In genomic region chr5:134465856-134466240, GRCh38 we compare ENCODE assay signal across 8 cellular contexts. TPM values are rescaled to one million over a fixed set of nuclear protein-coding genes. Genes with fewer than 3 reads are reported as not detected.
DNase-seq lines count a peak whose midpoint lies in the region; TF ChIP-seq lines count a peak whose summit lies in the region.

No MANE protein-coding gene starts in this region.

- H3K9me3 ChIP-seq in transverse colon = no peaks in the 10 kb centered on the region

- H3K9me3 Mint-ChIP-seq in activated naive CD4-positive, alpha-beta T cell treated with anti-CD3 and anti-CD28 coated beads, Interleukin-2, amount 50 U/mL, for 24 hours = no peaks in the 10 kb centered on the region

- H3K4me1 ChIP-seq in transverse colon = peaks cover 14 to 32% (median 26%) of the 10 kb centered on the region in 4 donors

- no peaks in the 10 kb centered on the region for H3K36me3 ChIP-seq in transverse colon

- DNase-seq in D341Med (ENCODE audit: low spot score) = peak; percentile 95
- DNase-seq in GM20000 (ENCODE audit: low spot score) = peak; percentile 87
- DNase-seq in HT-29 (ENCODE audit: low spot score) = peak; percentile 87
- DNase-seq in globus pallidus (ENCODE audit: low spot score) = peak; percentile 58
- DNase-seq in occipital lobe (lab: John Stamatoyannopoulos, UW) = peak; percentile 57
- DNase-seq in transverse colon = peak; percentile 94

- no peaks in the 10 kb centered on the region for H3K27me3 Mint-ChIP-seq in activated naive CD4-positive, alpha-beta T cell treated with anti-CD3 and anti-CD28 coated beads, Interleukin-2, amount 50 U/mL, for 24 hours

- H3K27me3 ChIP-seq in transverse colon = no peaks in the 10 kb centered on the region

- no peak for TF ChIP-seq CTCF in GM20000 (IDR thresholded peaks at IDR 0.05; ENCODE audit: extremely low read depth, missing control alignments)
- TF ChIP-seq CTCF in transverse colon (IDR thresholded peaks at IDR 0.05) = peak in 2 of 5 experiments; percentile 7 to 40

- in situ Hi-C loops in transverse colon (cut with MboI; ENCODE audit: low pct_ligation_motif_present in 1 of 4, low pct_unique_long_range_greater_than_20kb in 1 of 4, low sequenced_read_pairs in 3 of 4) = no loop called here

- peaks cover 7% of the 10 kb centered on the region for H3K4me1 Mint-ChIP-seq in activated naive CD4-positive, alpha-beta T cell treated with anti-CD3 and anti-CD28 coated beads, Interleukin-2, amount 50 U/mL, for 24 hours

- peak overlapping the region; percentile 81 for H3K4me3 Mint-ChIP-seq in activated naive CD4-positive, alpha-beta T cell treated with anti-CD3 and anti-CD28 coated beads, Interleukin-2, amount 50 U/mL, for 24 hours

- intact Hi-C loops in transverse colon (cut with DNase I; ENCODE audit: low total_unique reads) = loop anchor here (1.0 kb wide), 1 partner anchor 61 kb away; no protein-coding TSS in a partner anchor

- H3K27ac Mint-ChIP-seq in activated naive CD4-positive, alpha-beta T cell treated with anti-CD3 and anti-CD28 coated beads, Interleukin-2, amount 50 U/mL, for 24 hours = no peak overlapping the region

- H3K36me3 Mint-ChIP-seq in activated naive CD4-positive, alpha-beta T cell treated with anti-CD3 and anti-CD28 coated beads, Interleukin-2, amount 50 U/mL, for 24 hours = no peaks in the 10 kb centered on the region

- H3K4me3 ChIP-seq in transverse colon = peak overlapping the region; percentile 42 to 64 (median 49)

- peak; percentile 54; the same call in 1 of the 2 replicates for TF ChIP-seq POLR2A in Raji (IDR thresholded peaks at IDR 0.05; ENCODE audit: insufficient read depth, low read depth, low read length)
- peak; percentile 87 for TF ChIP-seq POLR2A in transverse colon (IDR thresholded peaks at IDR 0.05)

- 0% methylated on average over 20 of the region's 27 CpGs; no CpG with 5 or more reads in 1 of the 2 donors for WGBS in transverse colon (ENCODE audit: low coverage in 1 of 2), 2 donors

- H3K27ac ChIP-seq in transverse colon = peak overlapping the region; percentile 94 to 100 (median 100)

- TF ChIP-seq EP300 in transverse colon (IDR thresholded peaks at IDR 0.05; ENCODE audit: low read depth) = no peak

RNA-seq across cellular contexts. Expression of gene CDKN2AIPNL, which starts 54.2 kb away (rescaled TPM):
- total RNA-seq in HT-29 (2014; rRNA removed; shearing (Covaris generic)) = 33.4 and 36.5 TPM in 2 replicates
- total RNA-seq in occipital lobe (52.9 TPM), transverse colon (10 to 100 TPM in 2 of 4 donors, 1 to 10 TPM in 1, not detected in 1; 3.2 to 18.7 (median 12.9) TPM)

RNA-seq across cellular contexts. Expression of gene JADE2, which starts 59.6 kb away (rescaled TPM):
- 47.6 and 50.1 TPM in 2 replicates for total RNA-seq in HT-29 (2014; rRNA removed; shearing (Covaris generic))
- 3.7 TPM for total RNA-seq in occipital lobe
- total RNA-seq in transverse colon = 10 to 100 TPM; 36.6 to 50.1 (median 41.4) TPM

Comparison
In these comparisons a context has a peak if more than half of its experiments do, and no peak if none do; other contexts are left out.
1. Peak in every context shown above with its lines: DNase-seq, H3K4me3 ChIP-seq and H3K27ac ChIP-seq.